8 cellular contexts compared by ENCODE assay signal in genomic region chr11:3841426-3842304, GRCh38. TPM values are rescaled to one million over a fixed set of nuclear protein-coding genes. Genes with fewer than 3 reads are reported as not detected.
DNase-seq lines count a peak whose midpoint lies in the region; ATAC-seq, FAIRE-seq and TF ChIP-seq lines count a peak whose summit lies in the region.

No MANE protein-coding gene starts in this region.

- H3K27me3 ChIP-seq in DOHH2 (ENCODE audit: control insufficient read depth, low read length) (no peaks in the 10 kb centered on the region), esophagus squamous epithelium (no peaks in the 10 kb centered on the region), thoracic aorta (replicated peaks; ENCODE audit: insufficient read depth) (no peaks in the 10 kb centered on the region)

- TF ChIP-seq POLR2A in esophagus squamous epithelium (IDR thresholded peaks at IDR 0.05), result peak in 1 of 4 donors; percentile 49

- H3K9me3 ChIP-seq in DOHH2 (ENCODE audit: control insufficient read depth, insufficient read depth, low read length) (no peaks in the 10 kb centered on the region), esophagus squamous epithelium (no peaks in the 10 kb centered on the region), thoracic aorta (no peaks in the 10 kb centered on the region)

- H3K4me1 ChIP-seq in DOHH2 (ENCODE audit: control insufficient read depth, low read length) (peaks cover 43% of the 10 kb centered on the region), esophagus squamous epithelium (peaks cover 14 to 59% (median 28%) of the 10 kb centered on the region in 3 donors), thoracic aorta (ENCODE audit: control insufficient read depth in 1 of 2, low read depth in 2 of 2) (peaks cover 7 to 31% of the 10 kb centered on the region in 2 donors)

- peak overlapping the region; percentile 84 for H3K27ac ChIP-seq in DOHH2 (ENCODE audit: low read depth, low read length)
- peak overlapping the region; percentile 98 to 100 (median 99) for H3K27ac ChIP-seq in esophagus squamous epithelium
- H3K27ac ChIP-seq in thoracic aorta, result peak overlapping the region; percentile 97 to 98

- H3K27me3 Mint-ChIP-seq in activated T-cell treated with anti-CD3 and anti-CD28 coated beads, Interleukin-2, amount 50 U/mL, for 72 hours (ENCODE audit: low read depth), result no peaks in the 10 kb centered on the region

- H3K4me1 Mint-ChIP-seq in activated T-cell treated with anti-CD3 and anti-CD28 coated beads, Interleukin-2, amount 50 U/mL, for 72 hours (ENCODE audit: low read depth), result peaks cover 64% of the 10 kb centered on the region

- TF ChIP-seq CTCF in DOHH2 (IDR thresholded peaks at IDR 0.05; ENCODE audit: low read depth, low read length, poor library complexity, severe bottlenecking) (peak; percentile 88), esophagus squamous epithelium (IDR thresholded peaks at IDR 0.05) (peak; percentile 52 to 79 (median 66)), thoracic aorta (IDR thresholded peaks at IDR 0.05) (peak; percentile 69)

- H3K4me3 ChIP-seq in DOHH2 (ENCODE audit: low read length) (peak overlapping the region; percentile 91), esophagus squamous epithelium (peak overlapping the region; percentile 75 to 98 (median 87)), thoracic aorta (peak overlapping the region; percentile 96)

- DNase-seq in HTR-8/SVneo (ENCODE audit: insufficient read length, low spot score) (peak; percentile 79), NOMO-1 treated with DMSO at 0.1 percent for 48 hours (lab: John Stamatoyannopoulos, UW; ENCODE audit: unreplicated experiment) (peak; percentile 94), esophagus squamous epithelium (lab: John Stamatoyannopoulos, UW) (peak; percentile 85), myocyte (ENCODE audit: low read depth) (peak; percentile 89), thoracic aorta (ENCODE audit: low spot score) (peak; percentile 29)
- DNase-seq in activated T-cell treated with anti-CD3 and anti-CD28 coated beads, Interleukin-2, amount 50 U/mL, for 72 hours, result peak; percentile 94 to 98

- peaks cover 14 to 21% of the 10 kb centered on the region in 2 donors for H3K36me3 Mint-ChIP-seq in activated T-cell treated with anti-CD3 and anti-CD28 coated beads, Interleukin-2, amount 50 U/mL, for 72 hours (ENCODE audit: insufficient read depth in 2 of 2)

- no peak for FAIRE-seq in HTR-8/SVneo (lab: Jason Lieb, UNC)

- H3K4me2 ChIP-seq in DOHH2 (ENCODE audit: low read length), result peak overlapping the region; percentile 77

- peak overlapping the region; percentile 79 for H3K27ac Mint-ChIP-seq in activated T-cell treated with anti-CD3 and anti-CD28 coated beads, Interleukin-2, amount 50 U/mL, for 72 hours

- peaks cover 24% of the 10 kb centered on the region for H3F3A ChIP-seq in DOHH2 (ENCODE audit: control insufficient read depth, insufficient read depth)

- H4K20me1 ChIP-seq in DOHH2 (ENCODE audit: control insufficient read depth, insufficient read depth, low read depth, low read length), result peaks cover 15% of the 10 kb centered on the region

- peak overlapping the region; percentile 60 to 88 for H3K4me3 Mint-ChIP-seq in activated T-cell treated with anti-CD3 and anti-CD28 coated beads, Interleukin-2, amount 50 U/mL, for 72 hours

- no peaks in the 10 kb centered on the region for H3K9me3 Mint-ChIP-seq in activated T-cell treated with anti-CD3 and anti-CD28 coated beads, Interleukin-2, amount 50 U/mL, for 72 hours

- ATAC-seq in GM21423 (IDR thresholded peaks at IDR 0.05; ENCODE audit: unreplicated experiment) (peak; percentile 50), thoracic aorta (ENCODE audit: insufficient number of reproducible peaks, low FRiP score, low read depth) (peak; percentile 76)
- ATAC-seq in activated T-cell treated with anti-CD3 and anti-CD28 coated beads, Interleukin-2, amount 50 U/mL, for 72 hours (replicated peaks in 1 of 2), result no peak

- H3K36me3 ChIP-seq in DOHH2 (ENCODE audit: control insufficient read depth, low read length) (peaks cover 25% of the 10 kb centered on the region), esophagus squamous epithelium (no peaks in the 10 kb centered on the region), thoracic aorta (no peaks in the 10 kb centered on the region)

- intact Hi-C loops in esophagus squamous epithelium (cut with DNase I), result no loop called here

- H3K79me2 ChIP-seq in DOHH2 (ENCODE audit: control insufficient read depth, low read length), result peaks cover 40% of the 10 kb centered on the region

- 31 to 52% methylated on average over 13 to 24 of the region's 41 CpGs for WGBS in esophagus squamous epithelium, 2 donors

- no peaks in the 10 kb centered on the region for H3K9me2 ChIP-seq in DOHH2 (replicated peaks; ENCODE audit: control insufficient read depth, low read length)

RNA-seq across cellular contexts. Expression of gene RHOG, which starts 0.9 kb away (rescaled TPM):
- 100 to 1,000 TPM; 196 to 215 TPM for total RNA-seq in activated T-cell treated with anti-CD3 and anti-CD28 coated beads, Interleukin-2, amount 50 U/mL, for 72 hours
- total RNA-seq in esophagus squamous epithelium (10 to 100 TPM; 51.6 to 84.5 (median 72.7) TPM), myocyte (20.2 and 22.4 TPM in 2 replicates), thoracic aorta (10 to 100 TPM; 49.4 to 69.7 TPM)
- polyA plus RNA-seq in myocyte (2012), result 44.6 TPM

RNA-seq across cellular contexts. Expression of gene STIM1, which starts 13.8 kb away (rescaled TPM):
- total RNA-seq in activated T-cell treated with anti-CD3 and anti-CD28 coated beads, Interleukin-2, amount 50 U/mL, for 72 hours, result 100 to 1,000 TPM; 129 to 157 TPM
- total RNA-seq in esophagus squamous epithelium (100 to 1,000 TPM in 1 of 4 donors, 10 to 100 TPM in 3; 50.1 to 112 (median 63.3) TPM), myocyte (36.3 and 46.4 TPM in 2 replicates), thoracic aorta (10 to 100 TPM; 53.8 to 63.0 TPM)
- polyA plus RNA-seq in myocyte (2012), result 50.1 TPM

RNA-seq across cellular contexts. Expression of gene PGAP2, which starts 33.3 kb away (rescaled TPM):
- 10 to 100 TPM; 37.6 to 45.9 TPM for total RNA-seq in activated T-cell treated with anti-CD3 and anti-CD28 coated beads, Interleukin-2, amount 50 U/mL, for 72 hours
- total RNA-seq in esophagus squamous epithelium (10 to 100 TPM; 10.8 to 30.8 (median 27.5) TPM), myocyte (11.5 and 13.7 TPM in 2 replicates), thoracic aorta (10 to 100 TPM in 1 of 2 donors, 1 to 10 TPM in 1; 4.4 to 22.5 TPM)
- polyA plus RNA-seq in myocyte (2012), result 27.2 TPM

RNA-seq across cellular contexts. Expression of gene NUP98, which starts 44.3 kb away (rescaled TPM):
- total RNA-seq in activated T-cell treated with anti-CD3 and anti-CD28 coated beads, Interleukin-2, amount 50 U/mL, for 72 hours, result 100 to 1,000 TPM; 141 to 149 TPM
- total RNA-seq in esophagus squamous epithelium (100 to 1,000 TPM in 1 of 4 donors, 10 to 100 TPM in 3; 54.2 to 110 (median 79.2) TPM), myocyte (68.1 and 136 TPM in 2 replicates), thoracic aorta (100 to 1,000 TPM; 135 to 216 TPM)
- polyA plus RNA-seq in myocyte (2012), result 35.7 TPM

Comparison
In these comparisons a context has a peak if more than half of its experiments do, and no peak if none do; other contexts are left out.
1. ATAC-seq: peak in GM21423 (single experiment) and thoracic aorta (single experiment); none in activated T-cell treated with anti-CD3 and anti-CD28 coated beads, Interleukin-2, amount 50 U/mL, for 72 hours (0 of 2).
2. DNase-seq: peak in every context shown above with its lines; median percentile 96 in activated T-cell treated with anti-CD3 and anti-CD28 coated beads, Interleukin-2, amount 50 U/mL, for 72 hours; 94 in NOMO-1 treated with DMSO at 0.1 percent for 48 hours; 89 in myocyte; 85 in esophagus squamous epithelium; 79 in HTR-8/SVneo; 29 in thoracic aorta.
3. Peak in every context shown above with its lines, with median percentiles within 50 percentile points of each other: H3K27ac ChIP-seq, H3K4me3 ChIP-seq and CTCF ChIP-seq.